10 cellular contexts compared by ENCODE assay signal in the genomic region with DNA sequence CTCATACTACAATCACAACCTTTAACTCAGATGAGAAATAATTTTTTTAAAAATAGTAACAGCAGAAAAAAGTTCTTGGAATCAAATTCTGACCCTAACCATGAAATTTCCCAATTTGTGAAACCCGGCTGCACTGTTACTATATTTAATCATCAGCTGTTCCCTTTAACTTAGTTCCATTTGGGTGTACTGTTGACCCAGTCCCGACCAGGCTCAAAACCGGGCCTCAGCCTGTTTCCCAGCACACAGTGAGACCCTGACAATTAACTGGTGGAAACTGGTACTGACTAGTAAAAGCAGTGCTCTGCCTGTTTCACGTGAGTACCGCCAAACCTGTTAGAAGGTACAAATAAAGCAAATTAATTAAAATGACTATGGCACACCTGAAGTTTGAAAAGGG. TPM values are rescaled to one million over a fixed set of nuclear protein-coding genes. Genes with fewer than 3 reads are reported as not detected.
"Had no signal": no experiment of that assay in that cellular context is flagged by ENCODE, and none has a peak within 500 bp of the region (broad histone marks: within the 10 kb centered on the region; RNA-seq: fewer than 3 reads in every experiment).

No MANE protein-coding gene starts in this region.

- H2AFZ ChIP-seq: GM23248 had no signal

- DNase-seq: GM23248, GOT3, H7, IMR-90, KG1 had no signal

- H3K9me3 ChIP-seq: HAP-1 had no signal

- H3K27ac ChIP-seq: GM23248, HL-60 had no signal

- H3K9ac ChIP-seq: GM23248 had no signal

- H3K36me3 ChIP-seq: HAP-1 had no signal

- H3K4me3 ChIP-seq: GM23248, HAP-1, K562 had no signal

RNA-seq across cellular contexts. Expression of a gene that starts 7.0 kb away (rescaled TPM):
- total RNA-seq: GM23248, H4, HT1080, IMR-90 had no signal
- polyA plus RNA-seq: GM23248, IMR-90 had no signal

RNA-seq across cellular contexts. Expression of a gene that starts 43.0 kb away (rescaled TPM):
- total RNA-seq: GM23248, H7, HT1080, IMR-90 had no signal
- polyA plus RNA-seq: GM23248, IMR-90 had no signal
